In genomic region chr17:44005527-44005864, GRCh38 we compare ENCODE assay signal across 10 cellular contexts. TPM values are rescaled to one million over a fixed set of nuclear protein-coding genes. Genes with fewer than 3 reads are reported as not detected.
DNase-seq lines count a peak whose midpoint lies in the region; ATAC-seq and TF ChIP-seq lines count a peak whose summit lies in the region.
"Had no signal": no experiment of that assay in that cellular context is flagged by ENCODE, and none has a peak within 500 bp of the region (broad histone marks: within the 10 kb centered on the region; RNA-seq: fewer than 3 reads in every experiment).

No MANE protein-coding gene starts in this region.

- TF ChIP-seq CTCF in RWPE1 (conservative IDR thresholded peaks at IDR 0.05; ENCODE audit: low read depth) (no peak), fibroblast of the aortic adventitia (IDR thresholded peaks at IDR 0.05; ENCODE audit: insufficient read depth, low read length) (no peak), parathyroid adenoma (IDR thresholded peaks at IDR 0.05) (no peak)

- no peak for ATAC-seq in CD4-positive, CD25-positive, alpha-beta regulatory T cell (ENCODE audit: low read depth in 2 of 2)
- ATAC-seq in GM21717 (IDR thresholded peaks at IDR 0.05; ENCODE audit: unreplicated experiment) = no peak

- DNase-seq in CD4-positive, CD25-positive, alpha-beta regulatory T cell = peak in 1 of 3 donors; percentile 3
- no peak for DNase-seq in RWPE1 (ENCODE audit: low spot score)
- no peak for DNase-seq in fibroblast of the aortic adventitia (ENCODE audit: low read depth)
- DNase-seq in DMS79 (lab: John Stamatoyannopoulos, UW) = no peak
- DNase-seq in DMS53 (lab: John Stamatoyannopoulos, UW) = no peak
- no peak for DNase-seq in NCI-H146 treated with DMSO at 0.1 percent for 48 hours (lab: John Stamatoyannopoulos, UW; ENCODE audit: unreplicated experiment)
- DNase-seq: NCI-H1092, SHP77 had no signal

- no peaks in the 10 kb centered on the region for H3K27me3 ChIP-seq in CD4-positive, CD25-positive, alpha-beta regulatory T cell (ENCODE audit: control insufficient read depth, insufficient read depth, low read length)
- no peaks in the 10 kb centered on the region for H3K27me3 ChIP-seq in parathyroid adenoma (ENCODE audit: control insufficient read depth, insufficient read depth, low read length)

- peaks cover 44% of the 10 kb centered on the region for H3K4me1 ChIP-seq in CD4-positive, CD25-positive, alpha-beta regulatory T cell (ENCODE audit: control insufficient read depth, insufficient read depth, low read length, poor library complexity, severe bottlenecking)
- H3K4me1 ChIP-seq in parathyroid adenoma = peaks cover 15% of the 10 kb centered on the region

- no peak overlapping the region for H3K27ac ChIP-seq in CD4-positive, CD25-positive, alpha-beta regulatory T cell (ENCODE audit: insufficient read depth, low read length, poor library complexity, severe bottlenecking)
- H3K27ac ChIP-seq in RWPE1 (peak overlapping the region; percentile 90), parathyroid adenoma (no peak overlapping the region)

- H2AFZ ChIP-seq in parathyroid adenoma = no peak overlapping the region

- peak overlapping the region in 3 of 4 donors; percentile 12 to 91 (median 79) for H3K4me3 Mint-ChIP-seq in CD4-positive, CD25-positive, alpha-beta regulatory T cell

- no peaks in the 10 kb centered on the region for H3K36me3 ChIP-seq in CD4-positive, CD25-positive, alpha-beta regulatory T cell (ENCODE audit: control insufficient read depth, insufficient read depth, low read length)
- no peaks in the 10 kb centered on the region for H3K36me3 ChIP-seq in parathyroid adenoma (ENCODE audit: control insufficient read depth, insufficient read depth, low read length)

- H3K4me2 ChIP-seq in parathyroid adenoma (ENCODE audit: low read length) = peak overlapping the region; percentile 6

- peaks cover 36% of the 10 kb centered on the region for H3K27me3 Mint-ChIP-seq in CD4-positive, CD25-positive, alpha-beta regulatory T cell

- H3K36me3 Mint-ChIP-seq in CD4-positive, CD25-positive, alpha-beta regulatory T cell = peaks cover 5% of the 10 kb centered on the region

- no peaks in the 10 kb centered on the region for H3K9me3 ChIP-seq in CD4-positive, CD25-positive, alpha-beta regulatory T cell (ENCODE audit: control insufficient read depth in 2 of 2, low read length in 2 of 2)
- no peaks in the 10 kb centered on the region for H3K9me3 ChIP-seq in parathyroid adenoma (ENCODE audit: control insufficient read depth, low read length)

- no peak overlapping the region for H3K27ac Mint-ChIP-seq in CD4-positive, CD25-positive, alpha-beta regulatory T cell

- POLR2A ChIA-PET in RWPE1 (lab: Yijun Ruan, JAX; ENCODE audit: low non-redundant PET) = no interaction called here

- CTCF ChIA-PET in RWPE1 (lab: Yijun Ruan, JAX) = no interaction called here

- H3K79me2 ChIP-seq in parathyroid adenoma = no peaks in the 10 kb centered on the region

- peaks cover 0 to 33% (median 18%) of the 10 kb centered on the region in 4 donors for H3K4me1 Mint-ChIP-seq in CD4-positive, CD25-positive, alpha-beta regulatory T cell

- H3K4me3 ChIP-seq in CD4-positive, CD25-positive, alpha-beta regulatory T cell (ENCODE audit: low read depth, low read length) = no peak overlapping the region
- H3K4me3 ChIP-seq in fibroblast of the aortic adventitia (ENCODE audit: low read depth, low read length) = peak overlapping the region; percentile 48
- H3K4me3 ChIP-seq in parathyroid adenoma (ENCODE audit: low read depth, low read length) = no peak overlapping the region

- H3K9me3 Mint-ChIP-seq in CD4-positive, CD25-positive, alpha-beta regulatory T cell = no peaks in the 10 kb centered on the region

- no peak overlapping the region for H3K9ac ChIP-seq in parathyroid adenoma

RNA-seq across cellular contexts. Expression of gene NAGS, which starts 1.1 kb away (rescaled TPM):
- 0.39 TPM for total RNA-seq in CD4-positive, CD25-positive, alpha-beta regulatory T cell
- 1 to 10 TPM; 1.2 to 1.9 (median 1.3) TPM for polyA plus RNA-seq in CD4-positive, CD25-positive, alpha-beta regulatory T cell
- 0.16 and 2.5 TPM in 2 replicates for total RNA-seq in fibroblast of the aortic adventitia (ENCODE audit: low replicate concordance)

RNA-seq across cellular contexts. Expression of gene TMEM101, which starts 9.3 kb away (rescaled TPM):
- 15.8 TPM for total RNA-seq in CD4-positive, CD25-positive, alpha-beta regulatory T cell
- polyA plus RNA-seq in CD4-positive, CD25-positive, alpha-beta regulatory T cell = 10 to 100 TPM; 40.7 to 44.9 (median 41.3) TPM
- 28.5 and 41.9 TPM in 2 replicates for total RNA-seq in fibroblast of the aortic adventitia (ENCODE audit: low replicate concordance)

RNA-seq across cellular contexts. Expression of gene PYY, which starts 51.8 kb away (rescaled TPM):
- total RNA-seq in CD4-positive, CD25-positive, alpha-beta regulatory T cell = not detected
- polyA plus RNA-seq in CD4-positive, CD25-positive, alpha-beta regulatory T cell = not detected
- total RNA-seq in fibroblast of the aortic adventitia (ENCODE audit: low replicate concordance) = not detected in 2 replicates
